ENCODE assay signal across 8 cellular contexts in the genomic region with DNA sequence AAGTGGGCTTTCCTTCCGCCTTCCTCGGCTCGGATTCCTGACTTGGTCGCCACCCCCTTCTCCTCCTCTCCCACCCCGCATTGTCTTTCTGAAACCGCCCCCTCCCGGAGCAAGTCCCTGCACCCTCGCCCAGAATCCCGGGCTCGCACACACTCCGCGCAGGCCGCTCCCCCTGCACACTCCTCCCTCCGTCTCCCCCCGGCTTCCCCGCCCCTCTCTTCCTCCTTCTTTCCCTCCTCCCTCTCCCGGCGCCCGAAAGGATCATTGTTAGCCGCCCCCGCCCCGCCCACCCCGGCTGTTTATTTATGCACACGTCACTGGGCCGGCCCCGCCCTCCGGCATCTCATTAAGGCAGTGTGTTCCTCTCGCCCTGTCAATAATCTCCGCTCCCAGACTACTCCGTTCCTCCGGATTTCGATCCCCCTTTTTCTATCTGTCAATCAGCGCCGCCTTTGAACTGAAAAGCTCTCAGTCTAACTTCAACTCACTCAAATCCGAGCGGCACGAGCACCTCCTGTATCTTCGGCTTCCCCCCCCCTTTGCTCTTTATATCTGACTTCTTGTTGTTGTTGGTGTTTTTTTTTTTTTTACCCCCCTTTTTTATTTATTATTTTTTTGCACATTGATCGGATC. TPM values are rescaled to one million over a fixed set of nuclear protein-coding genes. Genes with fewer than 3 reads are reported as not detected.
A peak's percentile ranks its signal among the peaks of the same experiment; 100 is the strongest.
DNase-seq lines count a peak whose midpoint lies in the region; ATAC-seq and TF ChIP-seq lines count a peak whose summit lies in the region.

A gene (plus strand): TSS at position 373 of the 633 bp plus-strand sequence. CDS start 510 bp downstream, outside the sequence.

- peak within 1 kb of the TSS; percentile 85 to 95 for H3K4me3 Mint-ChIP-seq in stimulated activated naive CD8-positive, alpha-beta T cell treated with anti-CD3 and anti-CD28 coated beads, Interleukin-15, amount 100 ng/mL, for 72 hours

- no peaks in the 10 kb centered on the region for H3K9me3 Mint-ChIP-seq in stimulated activated naive CD8-positive, alpha-beta T cell treated with anti-CD3 and anti-CD28 coated beads, Interleukin-15, amount 100 ng/mL, for 72 hours

- POLR2A ChIA-PET in RWPE1 (lab: Yijun Ruan, JAX; ENCODE audit: low non-redundant PET) = interaction anchor here (0.5 to 0.6 kb wide), 3 partner anchors 44 to 142 kb away, joined by 3 to 4 read pairs (median 3); no protein-coding TSS in a partner anchor

- DNase-seq in 8988T (peak; percentile 59), M059J (ENCODE audit: low read depth) (peak; percentile 95), RWPE1 (ENCODE audit: low spot score) (peak; percentile 96), activated gamma-delta T cell (lab: John Stamatoyannopoulos, UW) (peak; percentile 54), fibroblast of pulmonary artery (ENCODE audit: low read depth) (peak; percentile 97), myocyte (ENCODE audit: low read depth) (peak; percentile 98)
- peak; percentile 17 to 29 for DNase-seq in stimulated activated naive CD8-positive, alpha-beta T cell treated with anti-CD3 and anti-CD28 coated beads, Interleukin-15, amount 100 ng/mL, for 72 hours

- no peak for TF ChIP-seq CTCF in RWPE1 (conservative IDR thresholded peaks at IDR 0.05; ENCODE audit: low read depth)
- TF ChIP-seq CTCF in fibroblast of pulmonary artery (IDR thresholded peaks at IDR 0.05; ENCODE audit: low read length, missing control alignments) = no peak

- peak within 1 kb of the TSS; percentile 95 to 97 for H3K27ac Mint-ChIP-seq in stimulated activated naive CD8-positive, alpha-beta T cell treated with anti-CD3 and anti-CD28 coated beads, Interleukin-15, amount 100 ng/mL, for 72 hours

- CTCF ChIA-PET in RWPE1 (lab: Yijun Ruan, JAX) = interaction anchor here (0.6 to 1.4 kb wide), 3 partner anchors 193 to 1001 kb away, joined by 3 to 4 read pairs (median 3); no protein-coding TSS in a partner anchor

- ATAC-seq in GM18907 (IDR thresholded peaks at IDR 0.05; ENCODE audit: unreplicated experiment) = peak; percentile 58
- no peak for ATAC-seq in stimulated activated naive CD8-positive, alpha-beta T cell treated with anti-CD3 and anti-CD28 coated beads, Interleukin-15, amount 100 ng/mL, for 72 hours

- peak within 1 kb of the TSS; percentile 97 for H3K27ac ChIP-seq in RWPE1

- peaks cover 28% of the 10 kb centered on the region for H3K4me1 Mint-ChIP-seq in stimulated activated naive CD8-positive, alpha-beta T cell treated with anti-CD3 and anti-CD28 coated beads, Interleukin-15, amount 100 ng/mL, for 72 hours

- H3K27me3 Mint-ChIP-seq in stimulated activated naive CD8-positive, alpha-beta T cell treated with anti-CD3 and anti-CD28 coated beads, Interleukin-15, amount 100 ng/mL, for 72 hours = peaks cover 72% of the 10 kb centered on the region

- H3K4me3 ChIP-seq in fibroblast of pulmonary artery (replicated peaks; ENCODE audit: low read depth, low read length) = peak within 1 kb of the TSS; percentile 93

RNA-seq across cellular contexts. Expression of the gene that starts here (rescaled TPM):
- total RNA-seq in M059J (2014; rRNA removed; shearing (Covaris generic)) = 0.34 and 2.6 TPM in 2 replicates
- 1.4 and 2.4 TPM in 2 replicates for total RNA-seq in myocyte
- polyA plus RNA-seq in myocyte (2012) = 17.2 TPM

Comparison
In these comparisons a context has a peak if more than half of its experiments do, and no peak if none do; other contexts are left out.
1. DNase-seq: peak in every context shown above with its lines; median percentile 98 in myocyte; 97 in fibroblast of pulmonary artery; 96 in RWPE1; 95 in M059J; 59 in 8988T; 54 in activated gamma-delta T cell; 23 in stimulated activated naive CD8-positive, alpha-beta T cell treated with anti-CD3 and anti-CD28 coated beads, Interleukin-15, amount 100 ng/mL, for 72 hours.